Comparison of ENCODE assay signal across 12 cellular contexts in genomic region chr19:37933965-37934364, GRCh38. TPM values are rescaled to one million over a fixed set of nuclear protein-coding genes. Genes with fewer than 3 reads are reported as not detected.
A peak's percentile ranks its signal among the peaks of the same experiment; 100 is the strongest.
DNase-seq lines count a peak whose midpoint lies in the region; ATAC-seq and TF ChIP-seq lines count a peak whose summit lies in the region.
"Had no signal": no experiment of that assay in that cellular context is flagged by ENCODE, and none has a peak within 500 bp of the region (broad histone marks: within the 10 kb centered on the region; RNA-seq: fewer than 3 reads in every experiment).

No MANE protein-coding gene starts in this region.

- POLR2A ChIA-PET in CD4-positive, alpha-beta memory T cell (lab: Charles Lee; ENCODE audit: partially characterized antibody) = no interaction called here

- WGBS in endodermal cell (ENCODE audit: insufficient coverage in 1 of 2, insufficient read length in 1 of 2), 2 experiments = 77 to 95% methylated on average over 9 of the region's 9 CpGs

- intact Hi-C loops in CD4-positive, alpha-beta memory T cell (cut with micrococcal nuclease) = no loop called here

- peaks cover 33% of the 10 kb centered on the region for H3K4me1 Mint-ChIP-seq in endodermal cell
- H3K4me1 Mint-ChIP-seq in CD4-positive, alpha-beta memory T cell = peaks cover 4 to 11% (median 6%) of the 10 kb centered on the region in 4 donors

- no peak overlapping the region for H3K4me3 Mint-ChIP-seq in endodermal cell
- H3K4me3 Mint-ChIP-seq in CD4-positive, alpha-beta memory T cell = no peak overlapping the region

- DNase-seq in COLO668 (lab: John Stamatoyannopoulos, UW; ENCODE audit: unreplicated experiment) = peak; percentile 37
- DNase-seq in NCI-H2227 (lab: John Stamatoyannopoulos, UW; ENCODE audit: unreplicated experiment) = peak; percentile 99
- no peak for DNase-seq in endodermal cell
- DNase-seq in myocyte (ENCODE audit: low read depth) = peak; percentile 34
- DNase-seq in CD4-positive, alpha-beta memory T cell = no peak
- no peak for DNase-seq in hepatic stellate cell (ENCODE audit: low spot score)
- DNase-seq: activated CD4-positive, CD25-positive, alpha-beta regulatory T cell; NCI-H524; stimulated activated CD4-positive, alpha-beta T cell treated with anti-CD3 and anti-CD28 coated beads, Interleukin-2, amount 100 ng/mL, for 48 hours had no signal

- H3K4me1 ChIP-seq in endodermal cell (ENCODE audit: control insufficient read depth, insufficient read depth, low read length) = peaks cover 13% of the 10 kb centered on the region
- H3K4me1 ChIP-seq in CD4-positive, alpha-beta memory T cell (ENCODE audit: insufficient read depth, low read length) = no peaks in the 10 kb centered on the region

- TF ChIP-seq CTCF in endodermal cell (conservative IDR thresholded peaks at IDR 0.05) = no peak

- H3K27ac ChIP-seq in endodermal cell (ENCODE audit: low read depth, low read length) = peak overlapping the region; percentile 9
- H3K27ac ChIP-seq in CD4-positive, alpha-beta memory T cell (ENCODE audit: low read depth, low read length) = no peak overlapping the region
- H3K27ac ChIP-seq: vagina had no signal

- H3K27ac Mint-ChIP-seq in endodermal cell = no peak overlapping the region
- H3K27ac Mint-ChIP-seq in CD4-positive, alpha-beta memory T cell = peak overlapping the region in 1 of 7 donors; percentile 29

- H3K9me3 Mint-ChIP-seq in endodermal cell = peaks cover 19% of the 10 kb centered on the region
- peaks cover 0 to 20% (median 8%) of the 10 kb centered on the region in 8 donors for H3K9me3 Mint-ChIP-seq in CD4-positive, alpha-beta memory T cell

- peaks cover 38% of the 10 kb centered on the region for H3K36me3 Mint-ChIP-seq in endodermal cell (ENCODE audit: low read depth)
- peaks cover 13 to 33% of the 10 kb centered on the region in 2 donors for H3K36me3 Mint-ChIP-seq in CD4-positive, alpha-beta memory T cell

- no peaks in the 10 kb centered on the region for H3K36me3 ChIP-seq in endodermal cell (ENCODE audit: control insufficient read depth, insufficient read depth, low read length)
- no peaks in the 10 kb centered on the region for H3K36me3 ChIP-seq in CD4-positive, alpha-beta memory T cell (ENCODE audit: insufficient read depth, low read length)

- H3K27me3 Mint-ChIP-seq in endodermal cell (ENCODE audit: insufficient read depth) = no peaks in the 10 kb centered on the region
- no peaks in the 10 kb centered on the region for H3K27me3 Mint-ChIP-seq in CD4-positive, alpha-beta memory T cell

- no peak overlapping the region for H3K9ac ChIP-seq in endodermal cell (ENCODE audit: extremely low read depth, low read length, poor library complexity, severe bottlenecking)

- H3K4me3 ChIP-seq in endodermal cell (ENCODE audit: low read length) = no peak overlapping the region
- no peak overlapping the region for H3K4me3 ChIP-seq in CD4-positive, alpha-beta memory T cell (ENCODE audit: low read length in 2 of 2)
- H3K4me3 ChIP-seq: vagina had no signal

- H3K27me3 ChIP-seq in endodermal cell (ENCODE audit: control insufficient read depth, insufficient read depth, low read length, poor library complexity, severe bottlenecking) = no peaks in the 10 kb centered on the region
- H3K27me3 ChIP-seq in CD4-positive, alpha-beta memory T cell (ENCODE audit: insufficient read depth, low read length) = no peaks in the 10 kb centered on the region
- H3K27me3 ChIP-seq: vagina had no signal

- CTCF ChIA-PET in CD4-positive, alpha-beta memory T cell (lab: Charles Lee; ENCODE audit: partially characterized antibody) = no interaction called here

- H3K9me3 ChIP-seq in endodermal cell (ENCODE audit: control insufficient read depth, low read length) = peaks cover 32% of the 10 kb centered on the region
- H3K9me3 ChIP-seq in CD4-positive, alpha-beta memory T cell (ENCODE audit: control insufficient read depth in 1 of 2, low read length in 2 of 2) = no peaks in the 10 kb centered on the region

- no peak for ATAC-seq in GM21447 (IDR thresholded peaks at IDR 0.05; ENCODE audit: unreplicated experiment)
- no peak for ATAC-seq in GM18517 (IDR thresholded peaks at IDR 0.05; ENCODE audit: unreplicated experiment)

RNA-seq across cellular contexts. Expression of gene SIPA1L3, which starts 27.0 kb away (rescaled TPM):
- 10 to 100 TPM; 42.8 to 48.2 TPM for total RNA-seq in endodermal cell
- polyA plus RNA-seq in endodermal cell (2013, experiment 1 of 2) = 11.8 TPM
- 11.8 TPM for polyA plus RNA-seq in endodermal cell (2013, experiment 2 of 2)
- total RNA-seq in myocyte = 15.1 and 17.0 TPM in 2 replicates
- 10.0 TPM for polyA plus RNA-seq in myocyte (2012)
- 10 to 100 TPM; 31.8 to 35.0 TPM for total RNA-seq in CD4-positive, alpha-beta memory T cell
- 1 to 10 TPM in 1 of 2 donors, under 1 TPM in 1; 0.39 to 3.8 TPM for polyA plus RNA-seq in CD4-positive, alpha-beta memory T cell

RNA-seq across cellular contexts. Expression of gene WDR87, which starts 27.6 kb away (rescaled TPM):
- total RNA-seq in endodermal cell (not detected), myocyte (not detected in 2 replicates)
- not detected for polyA plus RNA-seq in endodermal cell (2013, experiment 1 of 2)
- not detected for polyA plus RNA-seq in endodermal cell (2013, experiment 2 of 2)
- not detected for polyA plus RNA-seq in myocyte (2012)
- not detected for total RNA-seq in CD4-positive, alpha-beta memory T cell
- polyA plus RNA-seq in CD4-positive, alpha-beta memory T cell = not detected
- total RNA-seq: vagina had no signal

Comparison
In these comparisons a context has a peak if more than half of its experiments do, and no peak if none do; other contexts are left out.
1. DNase-seq: peak in COLO668 (single experiment), NCI-H2227 (single experiment) and myocyte (single experiment); none in endodermal cell (single experiment), CD4-positive, alpha-beta memory T cell (0 of 5) and hepatic stellate cell (single experiment).